ENCODE assay signal across 19 cellular contexts in the genomic region with DNA sequence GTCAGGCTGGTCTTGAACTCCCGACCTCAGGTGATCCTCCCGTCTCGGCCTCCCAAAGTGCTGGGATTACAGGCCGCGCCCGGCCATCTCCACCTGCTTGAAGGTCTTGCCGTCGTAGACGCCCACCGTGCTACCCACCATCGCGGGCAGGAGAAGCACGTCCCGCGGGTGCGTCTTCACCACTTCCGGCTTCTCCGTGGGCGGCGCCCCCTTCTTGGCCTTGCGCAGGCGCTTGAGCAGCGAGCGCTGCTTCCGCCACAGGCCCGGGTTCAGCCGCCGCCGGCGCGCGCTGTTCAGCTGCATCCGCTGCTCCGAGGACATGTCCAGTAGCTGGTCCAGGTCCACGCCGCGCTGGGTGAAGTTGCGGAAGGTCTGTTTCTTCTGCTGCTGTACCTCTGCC.
A peak's percentile ranks its signal among the peaks of the same experiment; 100 is the strongest.
DNase-seq lines count a peak whose midpoint lies in the region; ATAC-seq lines count a peak whose summit lies in the region.
"Had no signal": no experiment of that assay in that cellular context is flagged by ENCODE, and none has a peak within 500 bp of the region (broad histone marks: within the 10 kb centered on the region; RNA-seq: fewer than 3 reads in every experiment).

No MANE protein-coding gene starts in this region.

- no peak for ATAC-seq in GM21619 (IDR thresholded peaks at IDR 0.05; ENCODE audit: unreplicated experiment)
- ATAC-seq: HCT116, Panc1 had no signal

- no peaks in the 10 kb centered on the region for H3K4me1 Mint-ChIP-seq in T-helper 2 cell treated with Interferon-gamma antibody and Interleukin-4, amounts not matched to agents 5 μg/mL and 100 μg/mL, for 36 hours (ENCODE audit: low read depth)
- H3K4me1 Mint-ChIP-seq: CD14-positive monocyte had no signal

- H3K9me3 Mint-ChIP-seq in T-helper 2 cell treated with Interferon-gamma antibody and Interleukin-4, amounts not matched to agents 5 μg/mL and 100 μg/mL, for 36 hours: no peaks in the 10 kb centered on the region

- H3K36me3 Mint-ChIP-seq in T-helper 2 cell treated with Interferon-gamma antibody and Interleukin-4, amounts not matched to agents 5 μg/mL and 100 μg/mL, for 36 hours (ENCODE audit: low read depth): no peaks in the 10 kb centered on the region
- H3K36me3 Mint-ChIP-seq: CD14-positive monocyte had no signal

- no peak overlapping the region for H3K27ac Mint-ChIP-seq in T-helper 2 cell treated with Interferon-gamma antibody and Interleukin-4, amounts not matched to agents 5 μg/mL and 100 μg/mL, for 36 hours
- H3K27ac Mint-ChIP-seq: B cell, CD14-positive monocyte had no signal

- H3K4me3 Mint-ChIP-seq in T-helper 2 cell treated with Interferon-gamma antibody and Interleukin-4, amounts not matched to agents 5 μg/mL and 100 μg/mL, for 36 hours: peak overlapping the region; percentile 32
- H3K4me3 Mint-ChIP-seq: B cell, CD14-positive monocyte had no signal

- no peaks in the 10 kb centered on the region for H3K27me3 Mint-ChIP-seq in T-helper 2 cell treated with Interferon-gamma antibody and Interleukin-4, amounts not matched to agents 5 μg/mL and 100 μg/mL, for 36 hours (ENCODE audit: low read depth)
- H3K27me3 Mint-ChIP-seq: B cell had no signal

- no peak for DNase-seq in T-helper 2 cell treated with Interferon-gamma antibody and Interleukin-4, amounts not matched to agents 5 μg/mL and 100 μg/mL, for 36 hours (ENCODE audit: low spot score)
- DNase-seq in T-helper 2 cell (no peak), NCI-H1930 (lab: John Stamatoyannopoulos, UW) (peak; percentile 70 to 71), AG08396 (ENCODE audit: low spot score) (no peak)
- DNase-seq in central memory CD4-positive, alpha-beta T cell: peak; percentile 12
- no peak for DNase-seq in stimulated activated naive CD4-positive, alpha-beta T cell treated with Interleukin-2 at 50 U/mL for 16 hours (lab: John Stamatoyannopoulos, UW)
- DNase-seq: COR-L47, DMS79, IMR-90, NCI-H1694, NCI-H2081 treated with DMSO at 0.1 percent for 48 hours, NCI-H2171 treated with DMSO at 0.1 percent for 48 hours, NCI-H446 treated with DMSO at 0.1 percent for 48 hours, NCI-H748 treated with DMSO at 0.1 percent for 48 hours had no signal

Comparison
In these comparisons a context has a peak if more than half of its experiments do, and no peak if none do; other contexts are left out.
1. DNase-seq: peak in NCI-H1930 (2 of 2) and central memory CD4-positive, alpha-beta T cell (single experiment); none in T-helper 2 cell treated with Interferon-gamma antibody and Interleukin-4, amounts not matched to agents 5 μg/mL and 100 μg/mL, for 36 hours (single experiment), T-helper 2 cell (0 of 5), stimulated activated naive CD4-positive, alpha-beta T cell treated with Interleukin-2 at 50 U/mL for 16 hours (single experiment) and AG08396 (single experiment).